Comparison of ENCODE assay signal across 12 cellular contexts in genomic region chr1:39507230-39507928, GRCh38. TPM values are rescaled to one million over a fixed set of nuclear protein-coding genes. Genes with fewer than 3 reads are reported as not detected.
A peak's percentile ranks its signal among the peaks of the same experiment; 100 is the strongest.
DNase-seq lines count a peak whose midpoint lies in the region; ATAC-seq, FAIRE-seq and TF ChIP-seq lines count a peak whose summit lies in the region.
"Had no signal": no experiment of that assay in that cellular context is flagged by ENCODE, and none has a peak within 500 bp of the region (broad histone marks: within the 10 kb centered on the region; RNA-seq: fewer than 3 reads in every experiment).

No MANE protein-coding gene starts in this region.

- CTCF ChIA-PET in RWPE1 (lab: Yijun Ruan, JAX) = interaction anchor here (0.6 to 0.7 kb wide), 2 partner anchors 231 to 355 kb away, joined by 3 to 4 read pairs; no protein-coding TSS in a partner anchor

- peak overlapping the region; percentile 27 for H3K27ac Mint-ChIP-seq in astrocyte (ENCODE audit: unreplicated experiment)
- H3K27ac Mint-ChIP-seq: activated CD4-positive, alpha-beta memory T cell treated with anti-CD3 and anti-CD28 coated beads, Interleukin-2, amount 10 ng/mL, durations not matched to agents 7 days and 5 days had no signal

- DNase-seq in D721Med (ENCODE audit: insufficient read length, low spot score) (no peak), astrocyte (ENCODE audit: low read depth) (no peak), medulla oblongata (ENCODE audit: extremely low spot score) (peak; percentile 41), KBM-7 (no peak), RWPE1 (ENCODE audit: low spot score) (no peak), NOMO-1 (lab: John Stamatoyannopoulos, UW; ENCODE audit: unreplicated experiment in 2 of 2) (no peak)
- DNase-seq: activated CD4-positive, alpha-beta memory T cell treated with anti-CD3 and anti-CD28 coated beads, Interleukin-2, amount 10 ng/mL, durations not matched to agents 7 days and 5 days; body of pancreas; occipital lobe; PC-9 had no signal

- H3K4me1 ChIP-seq in KMS-11 (ENCODE audit: low read depth, poor library complexity, severe bottlenecking) (peaks cover 37% of the 10 kb centered on the region), astrocyte (ENCODE audit: insufficient read depth, low read length) (peaks cover 16% of the 10 kb centered on the region)

- H3K36me3 Mint-ChIP-seq in astrocyte (ENCODE audit: low read depth, unreplicated experiment) = peaks cover under 1% of the 10 kb centered on the region

- H3K4me2 ChIP-seq in KMS-11 = peak overlapping the region; percentile 59; the same call in 1 of the 2 replicates
- no peak overlapping the region for H3K4me2 ChIP-seq in astrocyte (ENCODE audit: low read length)
- H3K4me2 ChIP-seq: PC-9 had no signal

- H4K20me1 ChIP-seq in KMS-11 (ENCODE audit: insufficient read depth) (no peaks in the 10 kb centered on the region), astrocyte (ENCODE audit: insufficient read depth, low read length) (no peaks in the 10 kb centered on the region)

- H3K4me1 Mint-ChIP-seq in astrocyte (ENCODE audit: low read depth, unreplicated experiment) = peaks cover 12% of the 10 kb centered on the region

- H2AFZ ChIP-seq in KMS-11 (ENCODE audit: low read depth) (no peak overlapping the region), astrocyte (ENCODE audit: low read depth, low read length) (no peak overlapping the region)
- H2AFZ ChIP-seq: PC-9 had no signal

- FAIRE-seq in D721Med (lab: Jason Lieb, UNC) = no peak
- no peak for FAIRE-seq in astrocyte (lab: Jason Lieb, UNC)

- in situ Hi-C loops in KBM-7 (cut with MboI; ENCODE audit: low pct_unique_long_range_greater_than_20kb, low sequenced_read_pairs) = no loop called here

- H3K4me3 ChIP-seq in KMS-11 (IDR thresholded peaks at IDR 0.05; ENCODE audit: insufficient read depth, low read depth, low read length) = no peak overlapping the region
- H3K4me3 ChIP-seq in astrocyte (ENCODE audit: insufficient read depth, low read depth, low read length) = no peak overlapping the region
- H3K4me3 ChIP-seq: body of pancreas, PC-9 had no signal

- H3K9me3 Mint-ChIP-seq in astrocyte (ENCODE audit: unreplicated experiment) = no peaks in the 10 kb centered on the region
- H3K9me3 Mint-ChIP-seq: activated CD4-positive, alpha-beta memory T cell treated with anti-CD3 and anti-CD28 coated beads, Interleukin-2, amount 10 ng/mL, durations not matched to agents 7 days and 5 days had no signal

- H3K9ac ChIP-seq in KMS-11 = no peak overlapping the region
- no peak overlapping the region for H3K9ac ChIP-seq in astrocyte (ENCODE audit: low read length)

- H3K27ac ChIP-seq in KMS-11 (peak overlapping the region; percentile 92; the same call in 1 of the 2 replicates), astrocyte (ENCODE audit: low read depth, low read length) (no peak overlapping the region), RWPE1 (no peak overlapping the region)
- H3K27ac ChIP-seq: body of pancreas, PC-9 had no signal

- no peaks in the 10 kb centered on the region for H3K36me3 ChIP-seq in KMS-11 (ENCODE audit: insufficient read depth)
- no peaks in the 10 kb centered on the region for H3K36me3 ChIP-seq in astrocyte (ENCODE audit: insufficient read depth, low read length)

- H3K27me3 ChIP-seq in KMS-11 (ENCODE audit: insufficient read depth, low read depth) (no peaks in the 10 kb centered on the region), astrocyte (ENCODE audit: insufficient read depth, low read length) (no peaks in the 10 kb centered on the region)
- H3K27me3 ChIP-seq: body of pancreas had no signal

- TF ChIP-seq CTCF in D721Med (IDR thresholded peaks at IDR 0.05; ENCODE audit: insufficient read depth, missing control alignments) (peak; percentile 35), KMS-11 (conservative IDR thresholded peaks at IDR 0.05; ENCODE audit: low read depth, low read length) (no peak), astrocyte (IDR thresholded peaks at IDR 0.05; ENCODE audit: insufficient read depth, low read depth, low read length) (peak; percentile 31), RWPE1 (conservative IDR thresholded peaks at IDR 0.05; ENCODE audit: low read depth) (no peak)

- no peaks in the 10 kb centered on the region for H3K9me3 ChIP-seq in astrocyte (ENCODE audit: insufficient read depth, low read depth, low read length)
- H3K9me3 ChIP-seq: body of pancreas had no signal

- POLR2A ChIA-PET in RWPE1 (lab: Yijun Ruan, JAX; ENCODE audit: low non-redundant PET) = no interaction called here

- H3K27me3 Mint-ChIP-seq in astrocyte (ENCODE audit: low read depth, unreplicated experiment) = peaks cover 10% of the 10 kb centered on the region

- no peaks in the 10 kb centered on the region for H3K79me2 ChIP-seq in KMS-11 (ENCODE audit: insufficient read depth, low read depth)
- no peaks in the 10 kb centered on the region for H3K79me2 ChIP-seq in astrocyte (ENCODE audit: insufficient read depth, low read length)

- H3K4me3 Mint-ChIP-seq in astrocyte (ENCODE audit: unreplicated experiment) = no peak overlapping the region
- H3K4me3 Mint-ChIP-seq: activated CD4-positive, alpha-beta memory T cell treated with anti-CD3 and anti-CD28 coated beads, Interleukin-2, amount 10 ng/mL, durations not matched to agents 7 days and 5 days had no signal

- ATAC-seq in GM18858 (IDR thresholded peaks at IDR 0.05; ENCODE audit: unreplicated experiment) = no peak
- ATAC-seq: body of pancreas had no signal

RNA-seq across cellular contexts. Expression of gene BMP8A, which starts 15.9 kb away (rescaled TPM):
- total RNA-seq in astrocyte = 0.34 and 0.84 TPM in 2 replicates
- total RNA-seq: activated CD4-positive, alpha-beta memory T cell treated with anti-CD3 and anti-CD28 coated beads, Interleukin-2, amount 10 ng/mL, durations not matched to agents 7 days and 5 days had no signal

Comparison
In these comparisons a context has a peak if more than half of its experiments do, and no peak if none do; other contexts are left out.
1. CTCF ChIP-seq: peak in D721Med (single experiment) and astrocyte (single experiment); none in KMS-11 (single experiment) and RWPE1 (single experiment).